8 cellular contexts compared by ENCODE assay signal in genomic region chr10:132443605-132443997, GRCh38. TPM values are rescaled to one million over a fixed set of nuclear protein-coding genes. Genes with fewer than 3 reads are reported as not detected.
DNase-seq lines count a peak whose midpoint lies in the region; ATAC-seq and TF ChIP-seq lines count a peak whose summit lies in the region.
"Had no signal": no experiment of that assay in that cellular context is flagged by ENCODE, and none has a peak within 500 bp of the region (broad histone marks: within the 10 kb centered on the region; RNA-seq: fewer than 3 reads in every experiment).

No MANE protein-coding gene starts in this region.

- ATAC-seq in GM21423 (IDR thresholded peaks at IDR 0.05; ENCODE audit: unreplicated experiment) (peak; percentile 29), Panc1 (no peak), left lung (no peak), HG03469 (IDR thresholded peaks at IDR 0.05; ENCODE audit: unreplicated experiment) (no peak)

- no peak overlapping the region for H3K4me3 Mint-ChIP-seq in activated T-helper 1 cell treated with anti-CD3 and anti-CD28 coated beads, Interleukin-12 subunit alpha, Interleukin-12 subunit beta, Interleukin-2, Interleukin-4 antibody, amounts not matched to agents 30 ng/mL and 10 ng/mL and 1 ng/mL, durations not matched to agents 14 hours and 24 hours and 36 hours

- CTCF ChIA-PET in Panc1 (lab: Charles Lee): interaction anchor here (0.6 to 0.7 kb wide), 2 partner anchors 22 to 85 kb away, joined by 3 to 5 read pairs; no protein-coding TSS in a partner anchor

- no peak overlapping the region for H3K4me3 ChIP-seq in Panc1 (ENCODE audit: low read depth in 2 of 2, low read length in 2 of 2)
- no peak overlapping the region for H3K4me3 ChIP-seq in left lung

- peaks cover 46% of the 10 kb centered on the region for H3K4me1 ChIP-seq in Panc1 (ENCODE audit: control insufficient read depth, insufficient read depth, low read length)
- H3K4me1 ChIP-seq in left lung: peaks cover 20 to 52% of the 10 kb centered on the region in 2 donors

- peaks cover 34% of the 10 kb centered on the region for H3K4me1 Mint-ChIP-seq in activated T-helper 1 cell treated with anti-CD3 and anti-CD28 coated beads, Interleukin-12 subunit alpha, Interleukin-12 subunit beta, Interleukin-2, Interleukin-4 antibody, amounts not matched to agents 30 ng/mL and 10 ng/mL and 1 ng/mL, durations not matched to agents 14 hours and 24 hours and 36 hours (ENCODE audit: low read depth)

- in situ Hi-C loops in Panc1 (cut with HindIII; ENCODE audit: low pct_unique_long_range_greater_than_20kb, low sequenced_read_pairs): no loop called here

- intact Hi-C loops in Panc1 (cut with micrococcal nuclease; ENCODE audit: unreplicated experiment) (no loop called here), left lung (cut with DNase I) (no loop called here)
- intact Hi-C loops in activated T-helper 1 cell treated with anti-CD3 and anti-CD28 coated beads, Interleukin-12 subunit alpha, Interleukin-12 subunit beta, Interleukin-2, Interleukin-4 antibody, amounts not matched to agents 30 ng/mL and 10 ng/mL and 1 ng/mL, durations not matched to agents 14 hours and 24 hours and 36 hours (cut with micrococcal nuclease): loop anchor here (10.0 kb wide), 1 partner anchor 259 kb away; the partner anchor contains the start of gene DPYSL4

- no TSS peak for BruUV-seq in Panc1 (replicated peaks; lab: Mats Ljungman, UMichigan)

- no peaks in the 10 kb centered on the region for H3K9me3 ChIP-seq in Panc1 (ENCODE audit: control insufficient read depth, insufficient read depth, low read depth, low read length)
- no peaks in the 10 kb centered on the region for H3K9me3 ChIP-seq in left lung

- no peaks in the 10 kb centered on the region for H3K27me3 ChIP-seq in Panc1 (ENCODE audit: control insufficient read depth, insufficient read depth, low read length)
- no peaks in the 10 kb centered on the region for H3K27me3 ChIP-seq in left lung

- no peak for DNase-seq in Panc1 (ENCODE audit: low read depth, low spot score)
- DNase-seq in activated T-helper 1 cell treated with anti-CD3 and anti-CD28 coated beads, Interleukin-12 subunit alpha, Interleukin-12 subunit beta, Interleukin-2, Interleukin-4 antibody, amounts not matched to agents 30 ng/mL and 10 ng/mL and 1 ng/mL, durations not matched to agents 14 hours and 24 hours and 36 hours (ENCODE audit: low spot score): peak; percentile 49
- peak in 1 of 2 donors; percentile 87 for DNase-seq in left lung
- peak; percentile 64 for DNase-seq in stimulated activated naive CD4-positive, alpha-beta T cell treated with Interleukin-2 at 50 U/mL for 16 hours (lab: John Stamatoyannopoulos, UW)
- DNase-seq in kidney glomerular epithelial cell (lab: John Stamatoyannopoulos, UW): no peak

- peaks cover 1% of the 10 kb centered on the region for H3K27me3 Mint-ChIP-seq in activated T-helper 1 cell treated with anti-CD3 and anti-CD28 coated beads, Interleukin-12 subunit alpha, Interleukin-12 subunit beta, Interleukin-2, Interleukin-4 antibody, amounts not matched to agents 30 ng/mL and 10 ng/mL and 1 ng/mL, durations not matched to agents 14 hours and 24 hours and 36 hours (ENCODE audit: insufficient read depth)

- H3K36me3 Mint-ChIP-seq in activated T-helper 1 cell treated with anti-CD3 and anti-CD28 coated beads, Interleukin-12 subunit alpha, Interleukin-12 subunit beta, Interleukin-2, Interleukin-4 antibody, amounts not matched to agents 30 ng/mL and 10 ng/mL and 1 ng/mL, durations not matched to agents 14 hours and 24 hours and 36 hours (ENCODE audit: low read depth): no peaks in the 10 kb centered on the region

- H3K36me3 ChIP-seq in Panc1 (ENCODE audit: control insufficient read depth, insufficient read depth, low read length) (no peaks in the 10 kb centered on the region), left lung (no peaks in the 10 kb centered on the region)

- H3K27ac ChIP-seq in Panc1 (ENCODE audit: low read length) (0 out of 2 replicates have a peak overlapping the region, but pooled peaks have one; percentile 44), left lung (no peak overlapping the region)
- H3K27ac ChIP-seq: VCaP had no signal

- H3K27ac Mint-ChIP-seq in activated T-helper 1 cell treated with anti-CD3 and anti-CD28 coated beads, Interleukin-12 subunit alpha, Interleukin-12 subunit beta, Interleukin-2, Interleukin-4 antibody, amounts not matched to agents 30 ng/mL and 10 ng/mL and 1 ng/mL, durations not matched to agents 14 hours and 24 hours and 36 hours: peak overlapping the region; percentile 52

- no peaks in the 10 kb centered on the region for H3K9me3 Mint-ChIP-seq in activated T-helper 1 cell treated with anti-CD3 and anti-CD28 coated beads, Interleukin-12 subunit alpha, Interleukin-12 subunit beta, Interleukin-2, Interleukin-4 antibody, amounts not matched to agents 30 ng/mL and 10 ng/mL and 1 ng/mL, durations not matched to agents 14 hours and 24 hours and 36 hours

- POLR2A ChIA-PET in Panc1 (lab: Charles Lee): interaction anchor here (0.6 kb wide), 1 partner anchor 260 kb away, joined by 4 read pairs; no protein-coding TSS in a partner anchor

- no peak for TF ChIP-seq CTCF in Panc1 (IDR thresholded peaks at IDR 0.05)
- peak; percentile 19 to 65 for TF ChIP-seq CTCF in left lung (IDR thresholded peaks at IDR 0.05)

RNA-seq across cellular contexts. Expression of gene PWWP2B, which starts 46.6 kb away (rescaled TPM):
- 51.6 TPM for total RNA-seq in Panc1 (2021; ENCODE audit: unreplicated experiment)
- 56.2 TPM for polyA plus RNA-seq in Panc1 (2012; ENCODE audit: insufficient read length)
- total RNA-seq in activated T-helper 1 cell treated with anti-CD3 and anti-CD28 coated beads, Interleukin-12 subunit alpha, Interleukin-12 subunit beta, Interleukin-2, Interleukin-4 antibody, amounts not matched to agents 30 ng/mL and 10 ng/mL and 1 ng/mL, durations not matched to agents 14 hours and 24 hours and 36 hours: 4.1 and 4.8 TPM in 2 replicates
- total RNA-seq in left lung: 10 to 100 TPM; 21.4 to 23.2 TPM

Comparison
In these comparisons a context has a peak if more than half of its experiments do, and no peak if none do; other contexts are left out.
1. DNase-seq: peak in activated T-helper 1 cell treated with anti-CD3 and anti-CD28 coated beads, Interleukin-12 subunit alpha, Interleukin-12 subunit beta, Interleukin-2, Interleukin-4 antibody, amounts not matched to agents 30 ng/mL and 10 ng/mL and 1 ng/mL, durations not matched to agents 14 hours and 24 hours and 36 hours (single experiment) and stimulated activated naive CD4-positive, alpha-beta T cell treated with Interleukin-2 at 50 U/mL for 16 hours (single experiment); none in Panc1 (single experiment) and kidney glomerular epithelial cell (single experiment).